26 cellular contexts compared by ENCODE assay signal in genomic region chr6:26267083-26267589, GRCh38.
"Had no signal": no experiment of that assay in that cellular context is flagged by ENCODE, and none has a peak within 500 bp of the region (broad histone marks: within the 10 kb centered on the region; RNA-seq: fewer than 3 reads in every experiment).

No MANE protein-coding gene starts in this region.

- H3K4me3 Mint-ChIP-seq: activated CD4-positive, alpha-beta memory T cell treated with anti-CD3 and anti-CD28 coated beads for 36 hours; activated naive CD4-positive, alpha-beta T cell treated with anti-CD3 and anti-CD28 coated beads, Interleukin-2, amount 10 ng/mL, durations not matched to agents 7 days and 5 days; dendritic cell treated with granulocyte-macrophage colony-stimulating factor and Interleukin-4, amounts not matched to agents 40 ng/mL and 50 ng/mL, for 4 days; nephron; T-cell had no signal

- H3K27ac ChIP-seq: adrenal gland, esophagus muscularis mucosa, gastroesophageal sphincter, heart left ventricle, left lung, transverse colon, uterus had no signal

- H3K36me3 Mint-ChIP-seq: T-cell had no signal

- H3K9me3 Mint-ChIP-seq: activated CD4-positive, alpha-beta memory T cell treated with anti-CD3 and anti-CD28 coated beads for 36 hours; activated naive CD4-positive, alpha-beta T cell treated with anti-CD3 and anti-CD28 coated beads, Interleukin-2, amount 10 ng/mL, durations not matched to agents 7 days and 5 days; activated T-helper 2 cell treated with anti-CD3 and anti-CD28 coated beads, Interferon-gamma antibody, Interleukin-2, Interleukin-4, amounts not matched to agents 10 μg/mL and 5 μg/mL and 100 μg/mL, durations not matched to agents 14 hours and 24 hours and 36 hours; nephron; T-cell had no signal

- ATAC-seq: gastroesophageal sphincter, heart left ventricle, left lung, T-cell had no signal

- H3K27me3 Mint-ChIP-seq: dendritic cell treated with granulocyte-macrophage colony-stimulating factor and Interleukin-4, amounts not matched to agents 40 ng/mL and 50 ng/mL, for 4 days; T-cell had no signal

- DNase-seq: activated CD4-positive, alpha-beta memory T cell treated with anti-CD3 and anti-CD28 coated beads for 36 hours; activated CD4-positive, alpha-beta T cell treated with anti-CD3 and anti-CD28 coated beads for 4 hours; activated naive CD4-positive, alpha-beta T cell treated with anti-CD3 and anti-CD28 coated beads, Interleukin-2, amount 10 ng/mL, durations not matched to agents 7 days and 5 days; activated T-cell treated with anti-CD3 and anti-CD28 coated beads for 4 hours; adrenal gland; effector CD8-positive, alpha-beta T cell; heart left ventricle; kidney; left lung; mammary epithelial cell; midbrain; occipital lobe; posterior cingulate gyrus; retina; stimulated activated CD4-positive, alpha-beta T cell treated with anti-CD3 and anti-CD28 coated beads, Interleukin-12 subunit alpha, Interleukin-12 subunit beta, amount 100 ng/mL, for 4 hours; stimulated activated CD4-positive, alpha-beta T cell treated with anti-CD3 and anti-CD28 coated beads, Interleukin-1b, Interleukin-23, amount 100 ng/mL, for 48 hours; stimulated activated CD8-positive, alpha-beta memory T cell treated with anti-CD3 and anti-CD28 coated beads, Interleukin-4, amount 100 ng/mL, for 48 hours; stimulated activated naive CD4-positive, alpha-beta T cell treated with Interleukin-2 at 50 U/mL for 16 hours; T-cell; transverse colon; uterus had no signal

- H3K36me3 ChIP-seq: adrenal gland, esophagus muscularis mucosa, gastroesophageal sphincter, heart left ventricle, left lung, transverse colon, uterus had no signal

- H3K4me3 ChIP-seq: adrenal gland, esophagus muscularis mucosa, gastroesophageal sphincter, heart left ventricle, left lung, transverse colon, uterus had no signal

- H3K27me3 ChIP-seq: adrenal gland, transverse colon had no signal

- H3K27ac Mint-ChIP-seq: activated CD4-positive, alpha-beta memory T cell treated with anti-CD3 and anti-CD28 coated beads for 36 hours; activated naive CD4-positive, alpha-beta T cell treated with anti-CD3 and anti-CD28 coated beads, Interleukin-2, amount 10 ng/mL, durations not matched to agents 7 days and 5 days; activated T-helper 2 cell treated with anti-CD3 and anti-CD28 coated beads, Interferon-gamma antibody, Interleukin-2, Interleukin-4, amounts not matched to agents 10 μg/mL and 5 μg/mL and 100 μg/mL, durations not matched to agents 14 hours and 24 hours and 36 hours; dendritic cell treated with granulocyte-macrophage colony-stimulating factor and Interleukin-4, amounts not matched to agents 40 ng/mL and 50 ng/mL, for 4 days; nephron; T-cell had no signal
